ENCODE assay signal across 1 cellular context in the genomic region with DNA sequence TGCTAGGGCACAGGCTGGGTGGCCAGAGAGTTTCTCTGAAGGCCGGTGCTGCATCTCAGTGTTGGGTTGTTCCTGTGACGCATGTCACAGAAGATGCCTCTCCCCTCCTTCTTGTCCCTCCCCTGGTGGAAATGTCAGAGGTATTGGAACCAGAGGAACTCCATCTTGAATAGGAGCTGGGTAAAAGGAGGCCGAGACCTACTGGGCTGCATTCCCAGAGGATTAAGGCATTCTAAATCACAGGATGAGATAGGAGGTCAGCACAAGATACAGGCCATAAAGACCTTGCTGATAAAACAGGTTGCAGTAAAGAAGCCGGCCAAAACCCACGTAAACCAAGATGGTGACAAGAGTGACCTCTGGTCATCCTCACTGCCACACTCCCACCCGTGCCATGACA. TPM values are rescaled to one million over a fixed set of nuclear protein-coding genes. Genes with fewer than 3 reads are reported as not detected.
"Had no signal": no experiment of that assay in that cellular context is flagged by ENCODE, and none has a peak within 500 bp of the region (broad histone marks: within the 10 kb centered on the region; RNA-seq: fewer than 3 reads in every experiment).

No MANE protein-coding gene starts in this region.

RNA-seq across cellular contexts. Expression of a gene that starts 50.3 kb away (rescaled TPM):
- polyA plus RNA-seq: naive thymus-derived CD4-positive, alpha-beta T cell had no signal
